Comparison of ENCODE assay signal across 9 cellular contexts in genomic region chr2:106065268-106065982, GRCh38.
DNase-seq lines count a peak whose midpoint lies in the region; ATAC-seq and TF ChIP-seq lines count a peak whose summit lies in the region.
"Had no signal": no experiment of that assay in that cellular context is flagged by ENCODE, and none has a peak within 500 bp of the region (broad histone marks: within the 10 kb centered on the region; RNA-seq: fewer than 3 reads in every experiment).

No MANE protein-coding gene starts in this region.

- WGBS in right cardiac atrium: 5% methylated on average over 68 of the region's 68 CpGs

- H3K9me3 Mint-ChIP-seq in activated naive CD4-positive, alpha-beta T cell treated with anti-CD3 and anti-CD28 coated beads, Interleukin-2, amount 10 ng/mL, durations not matched to agents 7 days and 5 days: peaks cover 2% of the 10 kb centered on the region
- no peaks in the 10 kb centered on the region for H3K9me3 Mint-ChIP-seq in progenitor cell of endocrine pancreas (ENCODE audit: low read depth)
- H3K9me3 Mint-ChIP-seq in activated T-helper 2 cell treated with anti-CD3 and anti-CD28 coated beads, Interferon-gamma antibody, Interleukin-2, Interleukin-4, amounts not matched to agents 10 μg/mL and 5 μg/mL and 100 μg/mL, durations not matched to agents 14 hours and 24 hours and 36 hours: peaks cover 5% of the 10 kb centered on the region

- TF ChIP-seq CTCF in progenitor cell of endocrine pancreas (IDR thresholded peaks at IDR 0.05; ENCODE audit: unreplicated experiment): no peak

- peak; percentile 82 to 86 for ATAC-seq in right cardiac atrium

- peaks cover 10% of the 10 kb centered on the region for H3K36me3 Mint-ChIP-seq in activated naive CD4-positive, alpha-beta T cell treated with anti-CD3 and anti-CD28 coated beads, Interleukin-2, amount 10 ng/mL, durations not matched to agents 7 days and 5 days
- no peaks in the 10 kb centered on the region for H3K36me3 Mint-ChIP-seq in progenitor cell of endocrine pancreas (ENCODE audit: insufficient read depth)
- peaks cover 7% of the 10 kb centered on the region for H3K36me3 Mint-ChIP-seq in activated T-helper 2 cell treated with anti-CD3 and anti-CD28 coated beads, Interferon-gamma antibody, Interleukin-2, Interleukin-4, amounts not matched to agents 10 μg/mL and 5 μg/mL and 100 μg/mL, durations not matched to agents 14 hours and 24 hours and 36 hours (ENCODE audit: low read depth)

- peaks cover 32% of the 10 kb centered on the region for H3K4me1 Mint-ChIP-seq in activated naive CD4-positive, alpha-beta T cell treated with anti-CD3 and anti-CD28 coated beads, Interleukin-2, amount 10 ng/mL, durations not matched to agents 7 days and 5 days
- H3K4me1 Mint-ChIP-seq in progenitor cell of endocrine pancreas (ENCODE audit: low read depth): peaks cover 2% of the 10 kb centered on the region
- peaks cover 7% of the 10 kb centered on the region for H3K4me1 Mint-ChIP-seq in activated T-helper 2 cell treated with anti-CD3 and anti-CD28 coated beads, Interferon-gamma antibody, Interleukin-2, Interleukin-4, amounts not matched to agents 10 μg/mL and 5 μg/mL and 100 μg/mL, durations not matched to agents 14 hours and 24 hours and 36 hours (ENCODE audit: low read depth)

- no peaks in the 10 kb centered on the region for H3K27me3 ChIP-seq in right cardiac atrium (ENCODE audit: control insufficient read depth, insufficient read depth)

- no peaks in the 10 kb centered on the region for H3K4me1 ChIP-seq in right cardiac atrium (ENCODE audit: control insufficient read depth, insufficient read depth, low read length)

- no peak overlapping the region for H3K27ac ChIP-seq in right cardiac atrium (ENCODE audit: low read length)

- peaks cover 51% of the 10 kb centered on the region for H3K27me3 Mint-ChIP-seq in activated naive CD4-positive, alpha-beta T cell treated with anti-CD3 and anti-CD28 coated beads, Interleukin-2, amount 10 ng/mL, durations not matched to agents 7 days and 5 days
- H3K27me3 Mint-ChIP-seq in progenitor cell of endocrine pancreas: peaks cover 40% of the 10 kb centered on the region
- H3K27me3 Mint-ChIP-seq in activated T-helper 2 cell treated with anti-CD3 and anti-CD28 coated beads, Interferon-gamma antibody, Interleukin-2, Interleukin-4, amounts not matched to agents 10 μg/mL and 5 μg/mL and 100 μg/mL, durations not matched to agents 14 hours and 24 hours and 36 hours (ENCODE audit: low read depth): peaks cover 41% of the 10 kb centered on the region

- CTCF ChIA-PET in activated naive CD4-positive, alpha-beta T cell treated with anti-CD3 and anti-CD28 coated beads, Interleukin-2, amount 10 ng/mL, durations not matched to agents 7 days and 5 days (lab: Charles Lee): no interaction called here

- peak overlapping the region; percentile 36 for H3K4me3 ChIP-seq in right cardiac atrium (ENCODE audit: low read length)

- no peaks in the 10 kb centered on the region for H3K9me3 ChIP-seq in right cardiac atrium (ENCODE audit: control insufficient read depth, low read length)

- peak overlapping the region; percentile 59 for H3K4me3 Mint-ChIP-seq in activated naive CD4-positive, alpha-beta T cell treated with anti-CD3 and anti-CD28 coated beads, Interleukin-2, amount 10 ng/mL, durations not matched to agents 7 days and 5 days
- H3K4me3 Mint-ChIP-seq in progenitor cell of endocrine pancreas (ENCODE audit: low read depth): peak overlapping the region; percentile 43
- H3K4me3 Mint-ChIP-seq in activated T-helper 2 cell treated with anti-CD3 and anti-CD28 coated beads, Interferon-gamma antibody, Interleukin-2, Interleukin-4, amounts not matched to agents 10 μg/mL and 5 μg/mL and 100 μg/mL, durations not matched to agents 14 hours and 24 hours and 36 hours (ENCODE audit: low read depth): no peak overlapping the region

- DNase-seq in COLO668 (lab: John Stamatoyannopoulos, UW; ENCODE audit: unreplicated experiment) (peak; percentile 30), right cardiac atrium (peak; percentile 48 to 82 (median 81)), progenitor cell of endocrine pancreas (ENCODE audit: low spot score, unreplicated experiment) (no peak), T-helper 9 cell (no peak), NOMO-1 (lab: John Stamatoyannopoulos, UW; ENCODE audit: unreplicated experiment in 2 of 2) (no peak), NAMALWA (ENCODE audit: low spot score) (no peak)
- peak; percentile 33 for DNase-seq in activated naive CD4-positive, alpha-beta T cell treated with anti-CD3 and anti-CD28 coated beads, Interleukin-2, amount 10 ng/mL, durations not matched to agents 7 days and 5 days
- no peak for DNase-seq in activated T-helper 2 cell treated with anti-CD3 and anti-CD28 coated beads, Interferon-gamma antibody, Interleukin-2, Interleukin-4, amounts not matched to agents 10 μg/mL and 5 μg/mL and 100 μg/mL, durations not matched to agents 14 hours and 24 hours and 36 hours (ENCODE audit: low spot score)
- DNase-seq: NCI-H345 had no signal

- H3K27ac Mint-ChIP-seq in activated naive CD4-positive, alpha-beta T cell treated with anti-CD3 and anti-CD28 coated beads, Interleukin-2, amount 10 ng/mL, durations not matched to agents 7 days and 5 days: no peak overlapping the region
- H3K27ac Mint-ChIP-seq in progenitor cell of endocrine pancreas: no peak overlapping the region
- no peak overlapping the region for H3K27ac Mint-ChIP-seq in activated T-helper 2 cell treated with anti-CD3 and anti-CD28 coated beads, Interferon-gamma antibody, Interleukin-2, Interleukin-4, amounts not matched to agents 10 μg/mL and 5 μg/mL and 100 μg/mL, durations not matched to agents 14 hours and 24 hours and 36 hours

- intact Hi-C loops in right cardiac atrium (cut with DNase I): no loop called here
- intact Hi-C loops in activated T-helper 2 cell treated with anti-CD3 and anti-CD28 coated beads, Interferon-gamma antibody, Interleukin-2, Interleukin-4, amounts not matched to agents 10 μg/mL and 5 μg/mL and 100 μg/mL, durations not matched to agents 14 hours and 24 hours and 36 hours (cut with micrococcal nuclease): no loop called here

Comparison
In these comparisons a context has a peak if more than half of its experiments do, and no peak if none do; other contexts are left out.
1. DNase-seq: peak in COLO668 (single experiment), activated naive CD4-positive, alpha-beta T cell treated with anti-CD3 and anti-CD28 coated beads, Interleukin-2, amount 10 ng/mL, durations not matched to agents 7 days and 5 days (single experiment) and right cardiac atrium (3 of 3); none in progenitor cell of endocrine pancreas (single experiment), T-helper 9 cell (single experiment), NOMO-1 (0 of 2), NAMALWA (single experiment) and activated T-helper 2 cell treated with anti-CD3 and anti-CD28 coated beads, Interferon-gamma antibody, Interleukin-2, Interleukin-4, amounts not matched to agents 10 μg/mL and 5 μg/mL and 100 μg/mL, durations not matched to agents 14 hours and 24 hours and 36 hours (single experiment).